Comparison of ENCODE assay signal across 21 cellular contexts in the genomic region with DNA sequence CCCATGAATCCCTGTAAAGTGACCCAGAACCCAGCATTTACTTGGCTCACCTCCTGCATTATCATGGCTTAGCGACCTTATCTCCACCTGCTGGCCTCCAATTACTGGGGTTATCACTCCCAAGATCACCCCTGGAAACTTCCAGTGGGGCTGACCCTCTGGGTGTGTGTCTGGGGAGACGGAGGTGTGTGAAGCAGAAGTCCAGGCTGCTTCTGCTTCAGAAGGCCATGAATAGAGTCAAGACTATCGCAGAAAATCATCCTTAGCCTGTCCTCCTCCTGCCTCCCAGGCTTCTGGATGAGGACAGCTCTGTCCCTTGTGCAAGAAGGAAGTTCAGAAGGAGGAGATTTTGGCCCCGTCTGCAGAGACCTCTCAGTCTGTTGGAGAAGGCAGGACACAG. TPM values are rescaled to one million over a fixed set of nuclear protein-coding genes. Genes with fewer than 3 reads are reported as not detected.
"Had no signal": no experiment of that assay in that cellular context is flagged by ENCODE, and none has a peak within 500 bp of the region (broad histone marks: within the 10 kb centered on the region; RNA-seq: fewer than 3 reads in every experiment).

No MANE protein-coding gene starts in this region.

- H3K4me1 Mint-ChIP-seq: brain had no signal

- H3K27me3 Mint-ChIP-seq: activated CD4-positive, alpha-beta memory T cell treated with anti-CD3 and anti-CD28 coated beads for 36 hours; stimulated activated naive CD8-positive, alpha-beta T cell treated with anti-CD3 and anti-CD28 coated beads, Interleukin-15, Interleukin-2, amounts not matched to agents 100 ng/mL and 50 ng/mL, for 24 hours had no signal

- DNase-seq: activated CD4-positive, alpha-beta memory T cell treated with anti-CD3 and anti-CD28 coated beads for 36 hours; activated naive CD4-positive, alpha-beta T cell; anterior cingulate cortex; central memory CD4-positive, alpha-beta T cell; dorsolateral prefrontal cortex; gastrocnemius medialis; mesenchymal stem cell; nucleus accumbens; posterior cingulate gyrus; SW 1271; T-helper 2 cell had no signal

- H3K9me3 ChIP-seq: gastrocnemius medialis, tibial nerve, vagina had no signal

- H3K4me3 Mint-ChIP-seq: activated CD4-positive, alpha-beta memory T cell treated with anti-CD3 and anti-CD28 coated beads for 36 hours; brain; natural killer cell treated with Interleukin-12 subunit alpha and Interleukin-12 subunit beta and Interleukin-15 and Interleukin-18, amount 100 ng/mL, for 72 hours; stimulated activated naive CD8-positive, alpha-beta T cell treated with anti-CD3 and anti-CD28 coated beads, Interleukin-15, Interleukin-2, amounts not matched to agents 100 ng/mL and 50 ng/mL, for 24 hours had no signal

- H3K36me3 Mint-ChIP-seq: activated CD4-positive, alpha-beta memory T cell treated with anti-CD3 and anti-CD28 coated beads for 36 hours; brain; natural killer cell treated with Interleukin-12 subunit alpha and Interleukin-12 subunit beta and Interleukin-15 and Interleukin-18, amount 100 ng/mL, for 72 hours had no signal

- H3K4me3 ChIP-seq: gastrocnemius medialis, tibial nerve, vagina had no signal

- H3K27me3 ChIP-seq: vagina had no signal

- H3K27ac Mint-ChIP-seq: activated CD4-positive, alpha-beta memory T cell treated with anti-CD3 and anti-CD28 coated beads for 36 hours; brain; stimulated activated naive CD8-positive, alpha-beta T cell treated with anti-CD3 and anti-CD28 coated beads, Interleukin-15, Interleukin-2, amounts not matched to agents 100 ng/mL and 50 ng/mL, for 24 hours had no signal

- H3K4me1 ChIP-seq: gastrocnemius medialis, vagina had no signal

- H3K36me3 ChIP-seq: gastrocnemius medialis, tibial nerve, vagina had no signal

- ATAC-seq: gastrocnemius medialis; natural killer cell treated with Interleukin-12 subunit alpha and Interleukin-12 subunit beta and Interleukin-15 and Interleukin-18, amount 100 ng/mL, for 72 hours had no signal

- H3K27ac ChIP-seq: dorsolateral prefrontal cortex, gastrocnemius medialis, tibial nerve, vagina, VCaP had no signal

- H3K9me3 Mint-ChIP-seq: activated CD4-positive, alpha-beta memory T cell treated with anti-CD3 and anti-CD28 coated beads for 36 hours; brain; natural killer cell treated with Interleukin-12 subunit alpha and Interleukin-12 subunit beta and Interleukin-15 and Interleukin-18, amount 100 ng/mL, for 72 hours; stimulated activated naive CD8-positive, alpha-beta T cell treated with anti-CD3 and anti-CD28 coated beads, Interleukin-15, Interleukin-2, amounts not matched to agents 100 ng/mL and 50 ng/mL, for 24 hours had no signal

RNA-seq across cellular contexts. Expression of gene KRT72, which starts 0.4 kb away (rescaled TPM):
- total RNA-seq: gastrocnemius medialis, kidney epithelial cell, liver, SK-MEL-5, skeletal muscle tissue, tibial nerve, vagina had no signal
- polyA plus RNA-seq: liver had no signal

RNA-seq across cellular contexts. Expression of gene KRT73, which starts 16.7 kb away (rescaled TPM):
- total RNA-seq: gastrocnemius medialis, kidney epithelial cell, liver, SK-MEL-5, tibial nerve, vagina had no signal
- polyA plus RNA-seq: liver had no signal

RNA-seq across cellular contexts. Expression of gene KRT74, which starts 28.0 kb away (rescaled TPM):
- total RNA-seq: activated CD4-positive, alpha-beta memory T cell treated with anti-CD3 and anti-CD28 coated beads for 36 hours; dorsolateral prefrontal cortex; gastrocnemius medialis; kidney epithelial cell; liver; natural killer cell treated with Interleukin-12 subunit alpha and Interleukin-12 subunit beta and Interleukin-15 and Interleukin-18, amount 100 ng/mL, for 72 hours; SK-MEL-5; skeletal muscle tissue; tibial nerve; vagina had no signal
- polyA plus RNA-seq: liver had no signal

RNA-seq across cellular contexts. Expression of gene KRT71, which starts 48.7 kb away (rescaled TPM):
- total RNA-seq: activated CD4-positive, alpha-beta memory T cell treated with anti-CD3 and anti-CD28 coated beads for 36 hours; gastrocnemius medialis; kidney epithelial cell; liver; natural killer cell treated with Interleukin-12 subunit alpha and Interleukin-12 subunit beta and Interleukin-15 and Interleukin-18, amount 100 ng/mL, for 72 hours; SK-MEL-5; skeletal muscle tissue; tibial nerve; vagina had no signal
- polyA plus RNA-seq: liver had no signal

RNA-seq across cellular contexts. Expression of gene KRT2, which starts 50.3 kb away (rescaled TPM):
- total RNA-seq: activated CD4-positive, alpha-beta memory T cell treated with anti-CD3 and anti-CD28 coated beads for 36 hours; gastrocnemius medialis; kidney epithelial cell; liver; natural killer cell treated with Interleukin-12 subunit alpha and Interleukin-12 subunit beta and Interleukin-15 and Interleukin-18, amount 100 ng/mL, for 72 hours; SK-MEL-5; skeletal muscle tissue; tibial nerve had no signal
- polyA plus RNA-seq: liver had no signal
